Comparison of ENCODE assay signal across 11 cellular contexts in genomic region chr17:77066165-77066564, GRCh38.
DNase-seq lines count a peak whose midpoint lies in the region; ATAC-seq and TF ChIP-seq lines count a peak whose summit lies in the region.
"Had no signal": no experiment of that assay in that cellular context is flagged by ENCODE, and none has a peak within 500 bp of the region (broad histone marks: within the 10 kb centered on the region; RNA-seq: fewer than 3 reads in every experiment).

No MANE protein-coding gene starts in this region.

- no peaks in the 10 kb centered on the region; a peak in 1 of 4 replicates for H3K4me1 ChIP-seq in SK-N-SH (ENCODE audit: control insufficient read depth in 1 of 2, insufficient read depth in 2 of 2, low read depth in 1 of 2, low read length in 1 of 2)
- no peaks in the 10 kb centered on the region for H3K4me1 ChIP-seq in OCI-LY7 (ENCODE audit: insufficient read depth, low read length, poor library complexity, severe bottlenecking)
- H3K4me1 ChIP-seq in neuronal stem cell (ENCODE audit: control insufficient read depth in 2 of 2, insufficient read depth in 1 of 2, low read depth in 1 of 2, low read length in 2 of 2): peaks cover 0 to 2% of the 10 kb centered on the region in 2 donors
- H3K4me1 ChIP-seq in spleen: peaks cover 0 to 3% (median 0%) of the 10 kb centered on the region in 6 donors

- no peak overlapping the region for H4K8ac ChIP-seq in neuronal stem cell (ENCODE audit: low read depth, low read length)

- WGBS in SK-N-SH (ENCODE audit: low lambda C conversion rate): 73% methylated on average over 2 of the region's 2 CpGs
- no CpG with 5 or more reads among the region's 2 CpGs for WGBS in neuronal stem cell (ENCODE audit: extremely low coverage in 2 of 2, insufficient read length in 2 of 2, insufficient replicate concordance in 1 of 2), 2 donors
- 79 to 90% (median 81%) methylated on average over 2 of the region's 2 CpGs for WGBS in spleen, 5 donors

- no peak overlapping the region for H3K14ac ChIP-seq in neuronal stem cell (ENCODE audit: low read length)

- TF ChIP-seq POLR2A in spleen (IDR thresholded peaks at IDR 0.05): no peak

- TF ChIP-seq RAD21 in SK-N-SH (IDR thresholded peaks at IDR 0.05; ENCODE audit: low read length): no peak

- H4K91ac ChIP-seq in neuronal stem cell (ENCODE audit: low read depth, low read length, poor library complexity): no peak overlapping the region

- H3F3A ChIP-seq in SK-N-SH (replicated peaks; ENCODE audit: insufficient read depth): no peaks in the 10 kb centered on the region

- no peak overlapping the region for H2AFZ ChIP-seq in SK-N-SH (ENCODE audit: low read depth)
- H2AFZ ChIP-seq in OCI-LY7 (ENCODE audit: low read length): 0 out of 2 replicates have a peak overlapping the region, but pooled peaks have one; percentile 23
- no peak overlapping the region for H2AFZ ChIP-seq in neuronal stem cell (ENCODE audit: low read length)

- H2BK120ac ChIP-seq in neuronal stem cell (ENCODE audit: low read depth, low read length): no peak overlapping the region

- H3K9me2 ChIP-seq in SK-N-SH (no peaks in the 10 kb centered on the region), OCI-LY7 (ENCODE audit: insufficient read depth, low read length) (no peaks in the 10 kb centered on the region)

- no peak overlapping the region for H3K4me3 ChIP-seq in SK-N-SH (ENCODE audit: low read depth in 2 of 2, low read length in 1 of 2)
- no peak overlapping the region for H3K4me3 ChIP-seq in OCI-LY7 (ENCODE audit: low read depth, low read length, poor library complexity, severe bottlenecking)
- H3K4me3 ChIP-seq in neuronal stem cell (ENCODE audit: low read length in 2 of 2): no peak overlapping the region
- no peak overlapping the region for H3K4me3 ChIP-seq in spleen
- H3K4me3 ChIP-seq: GM12878, K562 had no signal

- H3K27me3 ChIP-seq in SK-N-SH (ENCODE audit: insufficient read depth): no peaks in the 10 kb centered on the region; the same call in 1 of the 2 replicates
- peaks cover 0 to 30% (median 0%) of the 10 kb centered on the region in 3 experiments for H3K27me3 ChIP-seq in neuronal stem cell (ENCODE audit: control insufficient read depth in 3 of 3, insufficient read depth in 3 of 3, low read depth in 1 of 3, low read length in 3 of 3)
- H3K27me3 ChIP-seq in spleen (replicated peaks in 1 of 7): peaks cover 0 to 37% (median 0%) of the 10 kb centered on the region in 7 donors

- H2BK5ac ChIP-seq in neuronal stem cell (ENCODE audit: low read length): no peak overlapping the region

- DNase-seq in SK-N-SH: no peak
- DNase-seq in OCI-LY7 (ENCODE audit: low spot score): no peak
- no peak for DNase-seq in neuronal stem cell (ENCODE audit: low spot score)
- DNase-seq in spleen: no peak
- no peak for DNase-seq in NCI-H345 treated with DMSO at 0.1 percent for 48 hours (lab: John Stamatoyannopoulos, UW; ENCODE audit: unreplicated experiment)
- no peak for DNase-seq in globus pallidus (ENCODE audit: low spot score)

- H3K18ac ChIP-seq in neuronal stem cell (ENCODE audit: low read length): peak overlapping the region; percentile 38

- H4K20me1 ChIP-seq in SK-N-SH (ENCODE audit: insufficient read depth) (no peaks in the 10 kb centered on the region), OCI-LY7 (ENCODE audit: insufficient read depth, low read length) (no peaks in the 10 kb centered on the region)

- no peaks in the 10 kb centered on the region for H3K79me1 ChIP-seq in neuronal stem cell (ENCODE audit: low read depth, low read length)

- TF ChIP-seq EP300 in SK-N-SH (IDR thresholded peaks at IDR 0.05; ENCODE audit: borderline replicate concordance in 1 of 2, low read depth in 1 of 2, low read length in 1 of 2): no peak

- peak overlapping the region; percentile 58 for H2BK12ac ChIP-seq in neuronal stem cell (ENCODE audit: low read length)

- H3K9ac ChIP-seq in SK-N-SH (no peak overlapping the region), neuronal stem cell (ENCODE audit: low read depth, low read length, poor library complexity) (no peak overlapping the region)

- TF ChIP-seq CTCF in SK-N-SH (IDR thresholded peaks at IDR 0.05) (no peak), OCI-LY7 (conservative IDR thresholded peaks at IDR 0.05; ENCODE audit: low read length) (no peak), spleen (IDR thresholded peaks at IDR 0.05 in 8 of 11, conservative IDR thresholded peaks at IDR 0.05 in 3 of 11) (no peak)

- H3K4me2 ChIP-seq in SK-N-SH (no peak overlapping the region), OCI-LY7 (ENCODE audit: low read length) (no peak overlapping the region), neuronal stem cell (ENCODE audit: insufficient read depth, low read length, poor library complexity, severe bottlenecking) (no peak overlapping the region)

- BruUV-seq in OCI-LY7 (replicated peaks; lab: Mats Ljungman, UMichigan): no TSS peak

- CTCF ChIA-PET in SK-N-SH (lab: Yijun Ruan, JAX) (interaction anchor here (0.5 to 17.9 kb wide), 80 partner anchors 7 to 441 kb away, joined by 3 to 594 read pairs (median 5); partner anchors contain the start of genes JMJD6, METTL23, MGAT5B and MXRA7), OCI-LY7 (lab: Charles Lee; ENCODE audit: unreplicated experiment) (interaction anchor here (0.6 kb wide), 1 partner anchor 10 kb away, joined by 3 read pairs; no protein-coding TSS in a partner anchor)

- peak; percentile 16 for ATAC-seq in SK-N-SH treated with all-trans-retinoic acid at 6 μM for 48 hours

- H3K27ac ChIP-seq in SK-N-SH (ENCODE audit: low read depth in 2 of 2, low read length in 1 of 2) (no peak overlapping the region), OCI-LY7 (ENCODE audit: low read depth, low read length, poor library complexity, severe bottlenecking) (no peak overlapping the region), neuronal stem cell (replicated peaks; ENCODE audit: low read length) (no peak overlapping the region), spleen (no peak overlapping the region)
- H3K27ac ChIP-seq: 22Rv1, HL-60 had no signal

- no peak overlapping the region for H3K23ac ChIP-seq in neuronal stem cell (ENCODE audit: low read depth, low read length, poor library complexity)

- H3K4ac ChIP-seq in neuronal stem cell (ENCODE audit: low read length): no peak overlapping the region

- POLR2A ChIA-PET in SK-N-SH (lab: Yijun Ruan, JAX): interaction anchor here (0.9 kb wide), 1 partner anchor 186 kb away, joined by 3 read pairs; no protein-coding TSS in a partner anchor
- POLR2A ChIA-PET in OCI-LY7 (lab: Charles Lee): interaction anchor here (0.6 to 1.2 kb wide), 2 partner anchors 68 to 82 kb away, joined by 3 read pairs; no protein-coding TSS in a partner anchor

- peak overlapping the region; percentile 58 for H2BK15ac ChIP-seq in neuronal stem cell (ENCODE audit: low read length)

- intact Hi-C loops in OCI-LY7 (cut with micrococcal nuclease; ENCODE audit: unreplicated experiment): loop anchor here (1.0 to 5.0 kb wide), 5 partner anchors 55 to 339 kb away; partner anchors contain the start of genes JMJD6, METTL23 and MGAT5B
- intact Hi-C loops in spleen (cut with DNase I; ENCODE audit: low total_unique reads): loop anchor here (5.0 kb wide), 1 partner anchor 199 kb away; the partner anchor contains the start of gene MGAT5B

- H3K36me3 ChIP-seq in SK-N-SH (replicated peaks in 1 of 2; ENCODE audit: control insufficient read depth in 1 of 2, insufficient read depth in 2 of 2, low read length in 1 of 2) (no peaks in the 10 kb centered on the region), OCI-LY7 (ENCODE audit: insufficient read depth, low read length) (no peaks in the 10 kb centered on the region), neuronal stem cell (replicated peaks in 1 of 2; ENCODE audit: control insufficient read depth in 2 of 2, insufficient read depth in 2 of 2, low read length in 2 of 2) (no peaks in the 10 kb centered on the region), spleen (no peaks in the 10 kb centered on the region)

- H3K9me3 ChIP-seq in SK-N-SH: no peaks in the 10 kb centered on the region
- no peaks in the 10 kb centered on the region for H3K9me3 ChIP-seq in OCI-LY7 (ENCODE audit: low read length)
- H3K9me3 ChIP-seq in neuronal stem cell (replicated peaks in 1 of 2; ENCODE audit: control insufficient read depth in 2 of 2, insufficient read depth in 1 of 2, low read depth in 1 of 2, low read length in 2 of 2): no peaks in the 10 kb centered on the region
- H3K9me3 ChIP-seq in spleen: no peaks in the 10 kb centered on the region

- no peaks in the 10 kb centered on the region for H3K79me2 ChIP-seq in SK-N-SH (ENCODE audit: insufficient read depth)
- no peaks in the 10 kb centered on the region for H3K79me2 ChIP-seq in OCI-LY7 (ENCODE audit: insufficient read depth, low read depth, low read length)

- H2AK5ac ChIP-seq in neuronal stem cell (ENCODE audit: low read depth, low read length): no peak overlapping the region

TF ChIP-seq in SK-N-SH treated with all-trans-retinoic acid at 6 μM for 48 hours, 23 proteins besides CTCF, POLR2A, EP300 and RAD21:
- no peak for TF ChIP-seq ZNF8 (CRISPR knock-in tag; IDR thresholded peaks at IDR 0.05)
- TF ChIP-seq ZFP3 (CRISPR knock-in tag; IDR thresholded peaks at IDR 0.05): no peak
- TF ChIP-seq GLIS3 (CRISPR knock-in tag; IDR thresholded peaks at IDR 0.05): no peak

TF ChIP-seq in SK-N-SH, 30 proteins besides CTCF, POLR2A, EP300 and RAD21 (continues in another document):
- TF ChIP-seq SMC3 (IDR thresholded peaks at IDR 0.05; ENCODE audit: low read depth, low read length) (no peak), GATA2 (CRISPR knock-in tag; IDR thresholded peaks at IDR 0.05) (no peak), POLR2AphosphoS5 (IDR thresholded peaks at IDR 0.05; ENCODE audit: low read depth, low read length) (no peak), EZH2phosphoT487 (IDR thresholded peaks at IDR 0.05; ENCODE audit: borderline replicate concordance, low read depth) (no peak)
- TF ChIP-seq, protein P1, sequence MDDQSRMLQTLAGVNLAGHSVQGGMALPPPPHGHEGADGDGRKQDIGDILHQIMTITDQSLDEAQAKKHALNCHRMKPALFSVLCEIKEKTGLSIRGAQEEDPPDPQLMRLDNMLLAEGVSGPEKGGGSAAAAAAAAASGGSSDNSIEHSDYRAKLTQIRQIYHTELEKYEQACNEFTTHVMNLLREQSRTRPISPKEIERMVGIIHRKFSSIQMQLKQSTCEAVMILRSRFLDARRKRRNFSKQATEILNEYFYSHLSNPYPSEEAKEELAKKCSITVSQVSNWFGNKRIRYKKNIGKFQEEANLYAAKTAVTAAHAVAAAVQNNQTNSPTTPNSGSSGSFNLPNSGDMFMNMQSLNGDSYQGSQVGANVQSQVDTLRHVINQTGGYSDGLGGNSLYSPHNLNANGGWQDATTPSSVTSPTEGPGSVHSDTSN (IDR thresholded peaks at IDR 0.05): no peak
